20 cellular contexts compared by ENCODE assay signal in the genomic region with DNA sequence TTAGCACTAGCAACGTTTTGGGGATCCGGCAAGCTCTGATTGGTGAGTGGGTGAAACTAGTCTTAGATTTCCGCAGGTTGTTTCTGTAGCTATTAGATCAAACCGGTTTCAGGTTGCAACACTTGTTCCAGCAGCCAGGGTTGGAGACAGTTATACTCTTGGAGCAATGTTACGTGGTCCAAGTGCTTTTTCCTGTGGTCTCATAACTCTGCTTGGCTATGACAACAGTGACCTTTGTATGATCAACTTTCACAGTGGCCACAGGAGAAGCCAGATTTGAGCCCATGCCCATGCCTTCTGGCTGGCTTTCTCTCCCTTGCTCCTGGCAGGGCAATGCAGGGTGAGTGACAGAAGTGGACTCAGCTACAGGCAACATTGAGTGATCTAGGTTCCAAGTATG.
DNase-seq lines count a peak whose midpoint lies in the region; ATAC-seq and TF ChIP-seq lines count a peak whose summit lies in the region.
"Had no signal": no experiment of that assay in that cellular context is flagged by ENCODE, and none has a peak within 500 bp of the region (broad histone marks: within the 10 kb centered on the region; RNA-seq: fewer than 3 reads in every experiment).

No MANE protein-coding gene starts in this region.

- intact Hi-C loops in naive thymus-derived CD4-positive, alpha-beta T cell (cut with micrococcal nuclease): no loop called here

- TF ChIP-seq CTCF in nephron (IDR thresholded peaks at IDR 0.05; ENCODE audit: unreplicated experiment in 3 of 3) (no peak), tibial nerve (IDR thresholded peaks at IDR 0.05) (no peak)

- peak overlapping the region; percentile 57 to 65 (median 64) for H3K4me3 Mint-ChIP-seq in nephron
- no peak overlapping the region for H3K4me3 Mint-ChIP-seq in naive thymus-derived CD4-positive, alpha-beta T cell
- H3K4me3 Mint-ChIP-seq: CD8-positive, alpha-beta memory T cell had no signal

- WGBS in tibial nerve, 2 donors: 74 to 80% methylated on average over 5 of the region's 5 CpGs

- POLR2A ChIA-PET in naive thymus-derived CD4-positive, alpha-beta T cell (lab: Charles Lee): no interaction called here

- no peaks in the 10 kb centered on the region for H3K9me3 Mint-ChIP-seq in nephron
- H3K9me3 Mint-ChIP-seq in naive thymus-derived CD4-positive, alpha-beta T cell: peaks cover 0 to 2% (median 0%) of the 10 kb centered on the region in 11 donors
- H3K9me3 Mint-ChIP-seq: CD8-positive, alpha-beta memory T cell had no signal

- H3K27me3 ChIP-seq in tibial nerve: no peaks in the 10 kb centered on the region
- H3K27me3 ChIP-seq in naive thymus-derived CD4-positive, alpha-beta T cell (ENCODE audit: control insufficient read depth in 2 of 2, insufficient read depth in 2 of 2, low read length in 2 of 2): no peaks in the 10 kb centered on the region

- H3K36me3 ChIP-seq in tibial nerve: no peaks in the 10 kb centered on the region
- no peaks in the 10 kb centered on the region for H3K36me3 ChIP-seq in naive thymus-derived CD4-positive, alpha-beta T cell (ENCODE audit: control insufficient read depth in 2 of 3, insufficient read depth in 3 of 3, low read length in 3 of 3)

- no peak overlapping the region for H3K4me3 ChIP-seq in tibial nerve
- H3K4me3 ChIP-seq in naive thymus-derived CD4-positive, alpha-beta T cell (ENCODE audit: low read length): no peak overlapping the region
- H3K4me3 ChIP-seq: mucosa of descending colon had no signal

- H3K9me3 ChIP-seq in tibial nerve: no peaks in the 10 kb centered on the region
- no peaks in the 10 kb centered on the region for H3K9me3 ChIP-seq in naive thymus-derived CD4-positive, alpha-beta T cell (ENCODE audit: control insufficient read depth in 2 of 3, low read length in 3 of 3)
- H3K9me3 ChIP-seq: mucosa of descending colon had no signal

- DNase-seq in DMS79 treated with DMSO at 0.1 percent for 48 hours (lab: John Stamatoyannopoulos, UW): peak; percentile 84
- DNase-seq in NCI-H2107 (lab: John Stamatoyannopoulos, UW): peak; percentile 65
- DNase-seq in tibial nerve (ENCODE audit: low spot score in 2 of 2): no peak
- no peak for DNase-seq in GDM1 (lab: John Stamatoyannopoulos, UW)
- no peak for DNase-seq in SHP77 treated with DMSO at 0.1 percent for 48 hours (lab: John Stamatoyannopoulos, UW)
- DNase-seq in naive thymus-derived CD4-positive, alpha-beta T cell: no peak
- DNase-seq: CD8-positive, alpha-beta memory T cell; central memory CD4-positive, alpha-beta T cell; effector CD8-positive, alpha-beta T cell; kidney; mucosa of descending colon; NCI-H2029 treated with DMSO at 0.1 percent for 48 hours; NCI-H774; stimulated activated CD4-positive, alpha-beta T cell treated with anti-CD3 and anti-CD28 coated beads, Interleukin-2, amount 100 ng/mL, for 24 hours; T1000 had no signal

- no peaks in the 10 kb centered on the region for H3K36me3 Mint-ChIP-seq in nephron (ENCODE audit: low read depth)
- no peaks in the 10 kb centered on the region for H3K36me3 Mint-ChIP-seq in naive thymus-derived CD4-positive, alpha-beta T cell

- no peak for TF ChIP-seq POLR2A in tibial nerve (IDR thresholded peaks at IDR 0.05)

- H3K27ac ChIP-seq in tibial nerve: no peak overlapping the region
- H3K27ac ChIP-seq in naive thymus-derived CD4-positive, alpha-beta T cell (ENCODE audit: low read depth, low read length): no peak overlapping the region

- no peak for TF ChIP-seq EP300 in tibial nerve (IDR thresholded peaks at IDR 0.05)

- ATAC-seq in esophagus mucosa: peak; percentile 26
- ATAC-seq in naive thymus-derived CD4-positive, alpha-beta T cell: no peak
- ATAC-seq: activated CD4-positive, CD25-positive, alpha-beta regulatory T cell treated with anti-CD3 and anti-CD28 coated beads, Interleukin-2, amount 50 U/mL, for 24 hours; HCT116; mucosa of descending colon; SK-N-SH treated with all-trans-retinoic acid at 6 μM for 48 hours had no signal

- H3K4me1 ChIP-seq in tibial nerve: peaks cover 0 to 36% (median 12%) of the 10 kb centered on the region in 4 donors
- peaks cover 16 to 22% of the 10 kb centered on the region in 2 donors for H3K4me1 ChIP-seq in naive thymus-derived CD4-positive, alpha-beta T cell (ENCODE audit: control insufficient read depth in 2 of 2, insufficient read depth in 2 of 2, low read length in 2 of 2)

- peaks cover 89% of the 10 kb centered on the region for H3K4me1 Mint-ChIP-seq in nephron
- peaks cover 17 to 47% (median 36%) of the 10 kb centered on the region in 7 donors for H3K4me1 Mint-ChIP-seq in naive thymus-derived CD4-positive, alpha-beta T cell

- peak overlapping the region; percentile 45 to 87 (median 87) for H3K27ac Mint-ChIP-seq in nephron
- peak overlapping the region in 1 of 9 donors; percentile 18 for H3K27ac Mint-ChIP-seq in naive thymus-derived CD4-positive, alpha-beta T cell

- H3K27me3 Mint-ChIP-seq in nephron (ENCODE audit: low read depth): peaks cover 35% of the 10 kb centered on the region
- H3K27me3 Mint-ChIP-seq in naive thymus-derived CD4-positive, alpha-beta T cell: peaks cover 12 to 45% (median 15%) of the 10 kb centered on the region in 5 donors

- CTCF ChIA-PET in naive thymus-derived CD4-positive, alpha-beta T cell (lab: Charles Lee): no interaction called here

Comparison
In these comparisons a context has a peak if more than half of its experiments do, and no peak if none do; other contexts are left out.
1. DNase-seq: peak in DMS79 treated with DMSO at 0.1 percent for 48 hours (single experiment) and NCI-H2107 (single experiment); none in tibial nerve (0 of 2), GDM1 (single experiment), SHP77 treated with DMSO at 0.1 percent for 48 hours (single experiment) and naive thymus-derived CD4-positive, alpha-beta T cell (0 of 9).
2. H3K4me3 Mint-ChIP-seq: peak in nephron (3 of 3); none in naive thymus-derived CD4-positive, alpha-beta T cell (0 of 10).